In the genomic region with DNA sequence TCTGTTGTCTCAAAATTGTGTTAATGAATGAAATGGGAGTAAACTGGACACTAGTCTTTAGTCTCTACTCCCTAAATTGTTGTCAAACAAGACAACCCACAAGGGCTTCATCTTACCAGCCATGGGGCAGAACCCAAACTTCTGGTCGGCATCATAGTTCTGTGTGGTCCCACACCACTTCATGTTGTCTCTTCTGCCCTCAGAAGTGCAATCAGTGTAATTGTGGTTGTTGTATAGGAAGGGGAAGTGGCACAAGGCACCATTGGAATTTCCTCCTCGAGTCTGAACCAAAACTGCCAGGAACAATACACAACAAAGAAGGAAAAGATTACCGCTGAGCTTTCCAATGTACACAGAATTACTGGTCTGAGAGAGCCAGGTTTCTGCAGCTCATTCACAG, we compare ENCODE assay signal across 1 cellular context.
TF ChIP-seq lines count a peak whose summit lies in the region.

No MANE protein-coding gene starts in this region.

TF ChIP-seq in WTC11, 78 proteins besides CTCF, POLR2A, EP300 and RAD21 (continued from another document):
- TF ChIP-seq, protein P1, sequence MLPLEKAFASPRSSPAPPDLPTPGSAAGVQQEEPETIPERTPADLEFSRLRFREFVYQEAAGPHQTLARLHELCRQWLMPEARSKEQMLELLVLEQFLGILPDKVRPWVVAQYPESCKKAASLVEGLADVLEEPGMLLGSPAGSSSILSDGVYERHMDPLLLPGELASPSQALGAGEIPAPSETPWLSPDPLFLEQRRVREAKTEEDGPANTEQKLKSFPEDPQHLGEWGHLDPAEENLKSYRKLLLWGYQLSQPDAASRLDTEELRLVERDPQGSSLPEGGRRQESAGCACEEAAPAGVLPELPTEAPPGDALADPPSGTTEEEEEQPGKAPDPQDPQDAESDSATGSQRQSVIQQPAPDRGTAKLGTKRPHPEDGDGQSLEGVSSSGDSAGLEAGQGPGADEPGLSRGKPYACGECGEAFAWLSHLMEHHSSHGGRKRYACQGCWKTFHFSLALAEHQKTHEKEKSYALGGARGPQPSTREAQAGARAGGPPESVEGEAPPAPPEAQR (CRISPR knock-in tag; IDR thresholded peaks at IDR 0.05): no peak
